1 cellular context compared by ENCODE assay signal in genomic region chr2:127039387-127040031, GRCh38.
TF ChIP-seq lines count a peak whose summit lies in the region.

No MANE protein-coding gene starts in this region.

TF ChIP-seq in GM23338, 12 proteins besides CTCF, POLR2A, EP300 and RAD21 (continued from another document):
- TF ChIP-seq, protein P1, sequence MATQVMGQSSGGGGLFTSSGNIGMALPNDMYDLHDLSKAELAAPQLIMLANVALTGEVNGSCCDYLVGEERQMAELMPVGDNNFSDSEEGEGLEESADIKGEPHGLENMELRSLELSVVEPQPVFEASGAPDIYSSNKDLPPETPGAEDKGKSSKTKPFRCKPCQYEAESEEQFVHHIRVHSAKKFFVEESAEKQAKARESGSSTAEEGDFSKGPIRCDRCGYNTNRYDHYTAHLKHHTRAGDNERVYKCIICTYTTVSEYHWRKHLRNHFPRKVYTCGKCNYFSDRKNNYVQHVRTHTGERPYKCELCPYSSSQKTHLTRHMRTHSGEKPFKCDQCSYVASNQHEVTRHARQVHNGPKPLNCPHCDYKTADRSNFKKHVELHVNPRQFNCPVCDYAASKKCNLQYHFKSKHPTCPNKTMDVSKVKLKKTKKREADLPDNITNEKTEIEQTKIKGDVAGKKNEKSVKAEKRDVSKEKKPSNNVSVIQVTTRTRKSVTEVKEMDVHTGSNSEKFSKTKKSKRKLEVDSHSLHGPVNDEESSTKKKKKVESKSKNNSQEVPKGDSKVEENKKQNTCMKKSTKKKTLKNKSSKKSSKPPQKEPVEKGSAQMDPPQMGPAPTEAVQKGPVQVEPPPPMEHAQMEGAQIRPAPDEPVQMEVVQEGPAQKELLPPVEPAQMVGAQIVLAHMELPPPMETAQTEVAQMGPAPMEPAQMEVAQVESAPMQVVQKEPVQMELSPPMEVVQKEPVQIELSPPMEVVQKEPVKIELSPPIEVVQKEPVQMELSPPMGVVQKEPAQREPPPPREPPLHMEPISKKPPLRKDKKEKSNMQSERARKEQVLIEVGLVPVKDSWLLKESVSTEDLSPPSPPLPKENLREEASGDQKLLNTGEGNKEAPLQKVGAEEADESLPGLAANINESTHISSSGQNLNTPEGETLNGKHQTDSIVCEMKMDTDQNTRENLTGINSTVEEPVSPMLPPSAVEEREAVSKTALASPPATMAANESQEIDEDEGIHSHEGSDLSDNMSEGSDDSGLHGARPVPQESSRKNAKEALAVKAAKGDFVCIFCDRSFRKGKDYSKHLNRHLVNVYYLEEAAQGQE (IDR thresholded peaks at IDR 0.05; ENCODE audit: unreplicated experiment), result no peak
- TF ChIP-seq ZNF331 (CRISPR knock-in tag; IDR thresholded peaks at IDR 0.05; ENCODE audit: low read depth) (no peak), STAT1 (IDR thresholded peaks at IDR 0.05; ENCODE audit: unreplicated experiment) (no peak), ZNF114 (CRISPR knock-in tag; IDR thresholded peaks at IDR 0.05) (no peak), JUNB (IDR thresholded peaks at IDR 0.05; ENCODE audit: unreplicated experiment) (no peak), ETS1 (IDR thresholded peaks at IDR 0.05) (no peak), NANOG (IDR thresholded peaks at IDR 0.05; ENCODE audit: borderline replicate concordance) (no peak)
